In the genomic region with DNA sequence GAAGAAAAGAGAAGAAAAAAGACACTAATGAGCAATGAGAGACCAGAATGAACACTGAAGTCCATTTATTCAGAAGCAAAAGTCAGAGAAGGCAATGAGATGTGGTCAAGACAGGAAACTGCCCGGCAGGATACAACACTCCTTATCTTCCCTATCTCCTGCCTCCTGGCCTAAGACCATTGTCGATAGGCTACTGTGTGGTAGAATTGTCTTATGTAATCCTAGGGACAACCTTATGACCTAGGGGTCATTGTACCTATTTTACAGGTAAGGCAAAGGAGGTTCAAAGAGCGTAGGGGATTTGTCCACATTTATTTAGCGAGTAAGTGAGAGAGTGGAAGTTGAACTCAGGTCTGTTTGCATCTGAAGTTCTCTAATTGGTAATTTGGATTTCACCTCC, we compare ENCODE assay signal across 18 cellular contexts.
A peak's percentile ranks its signal among the peaks of the same experiment; 100 is the strongest.
DNase-seq lines count a peak whose midpoint lies in the region; ATAC-seq and TF ChIP-seq lines count a peak whose summit lies in the region.
"Had no signal": no experiment of that assay in that cellular context is flagged by ENCODE, and none has a peak within 500 bp of the region (broad histone marks: within the 10 kb centered on the region; RNA-seq: fewer than 3 reads in every experiment).

No MANE protein-coding gene starts in this region.

- H3K27ac ChIP-seq in breast epithelium (peak overlapping the region; percentile 69 to 80), gastrocnemius medialis (peak overlapping the region; percentile 68 to 87 (median 78))

- no peak overlapping the region for H3K4me3 ChIP-seq in breast epithelium
- no peak overlapping the region for H3K4me3 ChIP-seq in gastrocnemius medialis

- intact Hi-C loops in breast epithelium (cut with DNase I; ENCODE audit: low total_unique reads), result no loop called here
- intact Hi-C loops in MCF 10A (cut with micrococcal nuclease), result no loop called here
- intact Hi-C loops in left ventricle myocardium superior (cut with micrococcal nuclease), result no loop called here
- intact Hi-C loops in gastrocnemius medialis (cut with DNase I; ENCODE audit: low total_unique reads), result no loop called here

- peaks cover 27% of the 10 kb centered on the region for H3K4me1 Mint-ChIP-seq in MCF 10A (ENCODE audit: insufficient read depth, unreplicated experiment)
- H3K4me1 Mint-ChIP-seq: CD8-positive, alpha-beta memory T cell; IgD-negative memory B cell had no signal

- H3K9me3 Mint-ChIP-seq in MCF 10A (ENCODE audit: unreplicated experiment), result no peaks in the 10 kb centered on the region

- H3K27me3 ChIP-seq in breast epithelium, result no peaks in the 10 kb centered on the region
- H3K27me3 ChIP-seq in gastrocnemius medialis, result no peaks in the 10 kb centered on the region

- no peak overlapping the region for H3K4me3 Mint-ChIP-seq in MCF 10A (ENCODE audit: unreplicated experiment)
- H3K4me3 Mint-ChIP-seq: CD8-positive, alpha-beta memory T cell; IgD-negative memory B cell had no signal

- no peak for DNase-seq in breast epithelium (ENCODE audit: low spot score in 2 of 2)
- no peak for DNase-seq in MCF 10A (ENCODE audit: unreplicated experiment)
- peak; percentile 35 for DNase-seq in COLO829 (ENCODE audit: low spot score)
- no peak for DNase-seq in left ventricle myocardium superior
- DNase-seq in gastrocnemius medialis, result no peak
- DNase-seq: 8988T; AML-193; CD8-positive, alpha-beta memory T cell; GDM1; GOT3; HCEC 1CT; Karpas-422; NCI-H1417; NCI-H1694 treated with DMSO at 0.1 percent for 48 hours; NCI-H2081 treated with DMSO at 0.1 percent for 48 hours had no signal

- BruUV-seq in MCF 10A (replicated peaks; lab: Mats Ljungman, UMichigan), result no TSS peak

- H3K9me3 ChIP-seq in breast epithelium, result no peaks in the 10 kb centered on the region
- no peaks in the 10 kb centered on the region for H3K9me3 ChIP-seq in gastrocnemius medialis

- H3K27me3 Mint-ChIP-seq in MCF 10A (ENCODE audit: insufficient read depth, unreplicated experiment), result no peaks in the 10 kb centered on the region

- ATAC-seq in left ventricle myocardium superior (peak; percentile 15), gastrocnemius medialis (peak; percentile 2 to 37), HG02840 (IDR thresholded peaks at IDR 0.05; ENCODE audit: low FRiP score, unreplicated experiment) (no peak), HG02852 (IDR thresholded peaks at IDR 0.05; ENCODE audit: unreplicated experiment) (no peak)

- H3K36me3 ChIP-seq in breast epithelium (no peaks in the 10 kb centered on the region), gastrocnemius medialis (no peaks in the 10 kb centered on the region)

- TF ChIP-seq POLR2A in breast epithelium (IDR thresholded peaks at IDR 0.05) (no peak), gastrocnemius medialis (IDR thresholded peaks at IDR 0.05) (no peak)

- no peak for TF ChIP-seq CTCF in breast epithelium (IDR thresholded peaks at IDR 0.05)
- no peak for TF ChIP-seq CTCF in MCF 10A (IDR thresholded peaks at IDR 0.05; ENCODE audit: unreplicated experiment)
- no peak for TF ChIP-seq CTCF in gastrocnemius medialis (IDR thresholded peaks at IDR 0.05 in 4 of 5, conservative IDR thresholded peaks at IDR 0.05 in 1 of 5)

- H3K36me3 Mint-ChIP-seq in MCF 10A (ENCODE audit: insufficient read depth, unreplicated experiment), result peaks cover 7% of the 10 kb centered on the region
- H3K36me3 Mint-ChIP-seq: CD8-positive, alpha-beta memory T cell had no signal

- CTCF ChIA-PET in MCF 10A (lab: Yijun Ruan, JAX), result interaction anchor here (1.2 kb wide), 1 partner anchor 256 kb away, joined by 3 read pairs; no protein-coding TSS in a partner anchor

- H3K27ac Mint-ChIP-seq in MCF 10A (ENCODE audit: low read depth, unreplicated experiment), result no peak overlapping the region
- H3K27ac Mint-ChIP-seq: CD8-positive, alpha-beta memory T cell had no signal

- in situ Hi-C loops in gastrocnemius medialis (cut with MboI; ENCODE audit: low sequenced_read_pairs in 4 of 4), result loop anchor here in 1 of 4 donors (25.0 kb wide), 2 partner anchors 326 to 501 kb away; no protein-coding TSS in a partner anchor

- H3K4me1 ChIP-seq in breast epithelium (no peaks in the 10 kb centered on the region), gastrocnemius medialis (peaks cover 18 to 23% of the 10 kb centered on the region in 2 donors)

- POLR2A ChIA-PET in MCF 10A (lab: Yijun Ruan, JAX), result no interaction called here

Comparison
In these comparisons a context has a peak if more than half of its experiments do, and no peak if none do; other contexts are left out.
1. ATAC-seq: peak in left ventricle myocardium superior (single experiment) and gastrocnemius medialis (2 of 2); none in HG02840 (single experiment) and HG02852 (single experiment).